Comparison of ENCODE assay signal across 1 cellular context in the genomic region with DNA sequence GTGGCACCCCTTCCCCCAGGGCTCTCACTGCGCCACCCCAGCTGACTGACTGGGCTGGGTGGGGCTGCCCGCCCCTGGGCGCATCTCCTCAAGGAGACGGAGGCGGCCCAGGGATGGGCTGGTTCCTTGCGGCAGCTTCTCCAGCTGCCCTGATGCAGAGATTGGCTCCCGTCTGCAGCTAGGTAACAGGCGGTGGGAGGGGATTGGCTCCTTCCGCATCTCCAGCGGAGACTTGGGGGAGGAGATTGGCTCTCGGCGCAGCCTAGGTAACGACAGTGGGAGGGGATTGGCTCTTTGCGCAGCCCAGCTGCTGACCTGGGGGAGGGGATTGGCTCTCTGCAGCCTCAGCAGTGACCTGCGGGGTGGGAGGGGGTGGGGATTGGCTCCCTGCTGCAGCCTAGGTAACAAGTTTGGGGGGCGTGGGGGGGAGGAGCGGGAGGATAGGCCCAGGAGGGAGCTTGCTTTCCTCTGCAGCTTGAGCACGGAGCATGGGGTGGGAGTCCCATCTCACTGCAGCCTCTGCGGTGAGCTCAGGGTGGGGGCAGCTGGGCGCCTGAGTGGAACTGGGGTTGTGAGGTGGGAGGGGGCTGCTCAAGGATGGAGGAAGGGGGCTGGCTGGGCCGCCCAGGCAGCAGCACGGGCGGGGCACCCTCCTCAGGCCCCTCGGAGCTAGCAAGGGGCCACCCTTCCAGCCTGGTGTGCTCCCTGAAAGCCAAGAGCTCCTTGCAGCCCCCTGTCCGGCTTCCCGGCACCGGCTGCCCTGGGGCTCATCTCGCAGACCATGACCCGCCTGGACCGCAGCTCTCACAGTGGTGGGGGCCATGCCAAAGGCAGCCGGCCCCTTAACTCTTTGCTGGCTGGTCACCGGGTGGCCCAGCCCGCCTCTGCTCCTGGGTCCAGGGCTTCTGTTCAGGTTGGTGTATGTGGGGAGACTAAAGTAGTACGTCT.
TF ChIP-seq lines count a peak whose summit lies in the region.

No MANE protein-coding gene starts in this region.

TF ChIP-seq in Ishikawa, 13 proteins besides CTCF, POLR2A, EP300 and RAD21:
- TF ChIP-seq, protein P1, sequence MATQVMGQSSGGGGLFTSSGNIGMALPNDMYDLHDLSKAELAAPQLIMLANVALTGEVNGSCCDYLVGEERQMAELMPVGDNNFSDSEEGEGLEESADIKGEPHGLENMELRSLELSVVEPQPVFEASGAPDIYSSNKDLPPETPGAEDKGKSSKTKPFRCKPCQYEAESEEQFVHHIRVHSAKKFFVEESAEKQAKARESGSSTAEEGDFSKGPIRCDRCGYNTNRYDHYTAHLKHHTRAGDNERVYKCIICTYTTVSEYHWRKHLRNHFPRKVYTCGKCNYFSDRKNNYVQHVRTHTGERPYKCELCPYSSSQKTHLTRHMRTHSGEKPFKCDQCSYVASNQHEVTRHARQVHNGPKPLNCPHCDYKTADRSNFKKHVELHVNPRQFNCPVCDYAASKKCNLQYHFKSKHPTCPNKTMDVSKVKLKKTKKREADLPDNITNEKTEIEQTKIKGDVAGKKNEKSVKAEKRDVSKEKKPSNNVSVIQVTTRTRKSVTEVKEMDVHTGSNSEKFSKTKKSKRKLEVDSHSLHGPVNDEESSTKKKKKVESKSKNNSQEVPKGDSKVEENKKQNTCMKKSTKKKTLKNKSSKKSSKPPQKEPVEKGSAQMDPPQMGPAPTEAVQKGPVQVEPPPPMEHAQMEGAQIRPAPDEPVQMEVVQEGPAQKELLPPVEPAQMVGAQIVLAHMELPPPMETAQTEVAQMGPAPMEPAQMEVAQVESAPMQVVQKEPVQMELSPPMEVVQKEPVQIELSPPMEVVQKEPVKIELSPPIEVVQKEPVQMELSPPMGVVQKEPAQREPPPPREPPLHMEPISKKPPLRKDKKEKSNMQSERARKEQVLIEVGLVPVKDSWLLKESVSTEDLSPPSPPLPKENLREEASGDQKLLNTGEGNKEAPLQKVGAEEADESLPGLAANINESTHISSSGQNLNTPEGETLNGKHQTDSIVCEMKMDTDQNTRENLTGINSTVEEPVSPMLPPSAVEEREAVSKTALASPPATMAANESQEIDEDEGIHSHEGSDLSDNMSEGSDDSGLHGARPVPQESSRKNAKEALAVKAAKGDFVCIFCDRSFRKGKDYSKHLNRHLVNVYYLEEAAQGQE (IDR thresholded peaks at IDR 0.05; ENCODE audit: low read depth), result no peak
- peak; percentile 48 for TF ChIP-seq NFIC (IDR thresholded peaks at IDR 0.05)
